Comparison of ENCODE assay signal across 14 cellular contexts in the genomic region with DNA sequence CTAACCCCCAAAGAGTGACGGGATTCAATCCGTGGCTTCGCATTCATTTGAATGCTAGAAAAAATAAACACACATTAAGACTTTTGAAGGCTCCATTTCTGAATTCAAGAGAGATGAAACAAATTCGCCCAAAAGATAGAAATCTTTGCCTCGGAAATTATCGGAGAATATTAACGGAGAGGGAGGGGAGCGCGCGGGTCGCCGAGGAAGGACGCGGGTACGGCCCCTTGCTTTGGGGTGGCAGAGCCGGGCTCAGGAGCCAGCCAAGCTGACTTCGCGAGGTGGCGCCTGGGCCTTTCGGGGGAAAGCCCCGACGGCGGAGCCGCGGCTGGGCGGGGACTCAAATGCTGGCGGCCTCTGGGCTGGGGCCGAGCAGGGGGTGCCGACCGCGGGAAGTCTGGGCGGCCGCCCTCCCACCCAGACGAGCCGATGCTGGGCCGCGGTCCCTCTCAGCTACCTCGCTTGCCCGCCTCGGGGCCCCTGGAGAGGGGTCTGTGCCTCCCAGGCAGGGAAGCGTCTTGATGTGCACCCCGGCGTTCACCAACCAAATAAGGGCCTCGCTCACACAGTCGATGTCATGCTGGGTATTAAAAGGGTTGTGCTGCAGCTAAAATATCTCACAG. TPM values are rescaled to one million over a fixed set of nuclear protein-coding genes. Genes with fewer than 3 reads are reported as not detected.
DNase-seq lines count a peak whose midpoint lies in the region; ATAC-seq, FAIRE-seq and TF ChIP-seq lines count a peak whose summit lies in the region.
"Had no signal": no experiment of that assay in that cellular context is flagged by ENCODE, and none has a peak within 500 bp of the region (broad histone marks: within the 10 kb centered on the region; RNA-seq: fewer than 3 reads in every experiment).

No MANE protein-coding gene starts in this region.

- no peak for TF ChIP-seq RAD21 in A549 (conservative IDR thresholded peaks at IDR 0.05 in 1 of 2, IDR thresholded peaks at IDR 0.05 in 1 of 2)

- H3K79me2 ChIP-seq in MM.1S (ENCODE audit: low read length), result no peaks in the 10 kb centered on the region

- TF ChIP-seq EP300 in A549 (IDR thresholded peaks at IDR 0.05), result no peak

- POLR2A ChIA-PET in A549 (lab: Yijun Ruan, JAX) (no interaction called here), GM10248 (lab: Yijun Ruan, JAX) (no interaction called here)

- peak overlapping the region; percentile 29; the same call in 1 of the 2 replicates for H3K9ac ChIP-seq in MM.1S (ENCODE audit: low read length)

- H2AFZ ChIP-seq in MM.1S (ENCODE audit: low read length), result peak overlapping the region; percentile 33

- no peak for DNase-seq in A549 (ENCODE audit: low read depth in 1 of 2, low spot score in 1 of 2)
- peak; percentile 34 for DNase-seq in GM10248 (ENCODE audit: extremely low spot score)
- DNase-seq in MM.1S, result peak; percentile 49
- DNase-seq in iPS-NIHi11 (ENCODE audit: low spot score), result peak; percentile 49
- DNase-seq in NCI-H1930 (lab: John Stamatoyannopoulos, UW), result no peak
- DNase-seq in medulla oblongata (ENCODE audit: extremely low spot score), result no peak
- DNase-seq: activated CD4-positive, CD25-positive, alpha-beta regulatory T cell; COR-L47; NCI-H2029; transverse colon had no signal

- TF ChIP-seq CTCF in A549 (IDR thresholded peaks at IDR 0.05) (no peak), GM10248 (IDR thresholded peaks at IDR 0.05; ENCODE audit: control extremely low read depth, extremely low read depth, low read depth, missing control alignments) (no peak), MM.1S (IDR thresholded peaks at IDR 0.05; ENCODE audit: low read length) (no peak)

- no peaks in the 10 kb centered on the region for H4K20me1 ChIP-seq in MM.1S (ENCODE audit: insufficient read depth, low read length)

- no peaks in the 10 kb centered on the region for H3F3A ChIP-seq in MM.1S (ENCODE audit: insufficient read depth, low read length)

- peak in 1 of 2 experiments; percentile 46; a peak in 3 of 6 replicates for ATAC-seq in A549
- no peak for ATAC-seq in GM19035 (IDR thresholded peaks at IDR 0.05; ENCODE audit: unreplicated experiment)
- no peak for ATAC-seq in HG02678 (IDR thresholded peaks at IDR 0.05; ENCODE audit: unreplicated experiment)

- H3K27ac ChIP-seq in A549 (no peak overlapping the region), MM.1S (ENCODE audit: low read length) (no peak overlapping the region)
- H3K27ac ChIP-seq: neutrophil, RWPE1, transverse colon had no signal

- H3K4me2 ChIP-seq in A549 (peak overlapping the region; percentile 19; the same call in 1 of the 3 replicates), MM.1S (ENCODE audit: low read depth, low read length) (peak overlapping the region; percentile 46; the same call in 1 of the 2 replicates)

- no peaks in the 10 kb centered on the region for H3K27me3 ChIP-seq in MM.1S (replicated peaks; ENCODE audit: insufficient read depth, low read length)

- TF ChIP-seq POLR2A in A549 (IDR thresholded peaks at IDR 0.05; ENCODE audit: low read length), result no peak

- H3K9me2 ChIP-seq in MM.1S (replicated peaks; ENCODE audit: insufficient read depth, low read length), result no peaks in the 10 kb centered on the region

- H3K4me3 ChIP-seq in A549 (0 out of 3 replicates have a peak overlapping the region, but pooled peaks have one; percentile 14), MM.1S (ENCODE audit: low read length) (peak overlapping the region; percentile 58)

- H3K4me1 ChIP-seq in A549, result no peaks in the 10 kb centered on the region
- no peaks in the 10 kb centered on the region for H3K4me1 ChIP-seq in MM.1S (ENCODE audit: low read length)

- 19% methylated on average over 34 of the region's 45 CpGs for WGBS in A549 (ENCODE audit: missing lambda C conversion rate)

- no peaks in the 10 kb centered on the region for H3K36me3 ChIP-seq in MM.1S (replicated peaks; ENCODE audit: insufficient read depth, low read length)
- H3K36me3 ChIP-seq: neutrophil, transverse colon had no signal

- H3K9me3 ChIP-seq in A549 (peaks cover 12% of the 10 kb centered on the region; the same call in 2 of the 3 replicates), MM.1S (replicated peaks; ENCODE audit: insufficient read depth, low read length) (no peaks in the 10 kb centered on the region)
- H3K9me3 ChIP-seq: neutrophil, transverse colon had no signal

- FAIRE-seq in A549 (lab: Jason Lieb, UNC), result no peak

- CTCF ChIA-PET in A549 (lab: Yijun Ruan, JAX), result interaction anchor here (0.8 to 2.5 kb wide), 4 partner anchors 10 to 100 kb away, joined by 3 to 13 read pairs (median 3); a partner anchor contains a TSS
- CTCF ChIA-PET in GM10248 (lab: Yijun Ruan, JAX), result no interaction called here

TF ChIP-seq in A549, 52 proteins besides CTCF, POLR2A, EP300 and RAD21:
- TF ChIP-seq EHMT2 (IDR thresholded peaks at IDR 0.05; ENCODE audit: low read depth) (no peak), FOXS1 (CRISPR knock-in tag; IDR thresholded peaks at IDR 0.05) (no peak), HEYL (CRISPR knock-in tag; IDR thresholded peaks at IDR 0.05) (no peak), TP53 (CRISPR knock-in tag; IDR thresholded peaks at IDR 0.05) (no peak), RNF2 (IDR thresholded peaks at IDR 0.05; ENCODE audit: borderline replicate concordance, low read depth) (no peak)
- TF ChIP-seq, protein P1, sequence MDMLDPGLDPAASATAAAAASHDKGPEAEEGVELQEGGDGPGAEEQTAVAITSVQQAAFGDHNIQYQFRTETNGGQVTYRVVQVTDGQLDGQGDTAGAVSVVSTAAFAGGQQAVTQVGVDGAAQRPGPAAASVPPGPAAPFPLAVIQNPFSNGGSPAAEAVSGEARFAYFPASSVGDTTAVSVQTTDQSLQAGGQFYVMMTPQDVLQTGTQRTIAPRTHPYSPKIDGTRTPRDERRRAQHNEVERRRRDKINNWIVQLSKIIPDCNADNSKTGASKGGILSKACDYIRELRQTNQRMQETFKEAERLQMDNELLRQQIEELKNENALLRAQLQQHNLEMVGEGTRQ (IDR thresholded peaks at IDR 0.05), result no peak

RNA-seq across cellular contexts. Expression of a gene that starts 14.7 kb away (rescaled TPM):
- polyA plus RNA-seq in A549 (2011; rRNA removed) (0.04 TPM in 1 of 2 replicates, not detected in the other), A549 (2017; fragmentation: RNase III; extraction: RNeasy Plus Mini Kit Qiagen cat#74134 plus additional on column Dnase treatment) (not detected in 3 replicates)
- polyA plus RNA-seq in A549 (2012; cell fraction: cytosol; rRNA removed), result 0.03 and 0.04 TPM in 2 replicates
- 0.05 and 0.13 TPM in 2 replicates for polyA plus RNA-seq in A549 (2012; cell fraction: nucleus; rRNA removed)
- polyA minus RNA-seq in A549 (2011; rRNA and poly(A)+ RNA removed), result not detected in 2 replicates

Comparison
In these comparisons a context has a peak if more than half of its experiments do, and no peak if none do; other contexts are left out.
1. DNase-seq: peak in GM10248 (single experiment), MM.1S (single experiment) and iPS-NIHi11 (single experiment); none in A549 (0 of 2), NCI-H1930 (0 of 2) and medulla oblongata (single experiment).